ENCODE assay signal across 13 cellular contexts in genomic region chr11:36391062-36391461, GRCh38.
DNase-seq lines count a peak whose midpoint lies in the region; ATAC-seq and TF ChIP-seq lines count a peak whose summit lies in the region.
"Had no signal": no experiment of that assay in that cellular context is flagged by ENCODE, and none has a peak within 500 bp of the region (broad histone marks: within the 10 kb centered on the region; RNA-seq: fewer than 3 reads in every experiment).

No MANE protein-coding gene starts in this region.

- peak overlapping the region; percentile 24 for H3K27ac Mint-ChIP-seq in activated B cell treated with CpG ODN at 0.5 μM for 24 hours
- H3K27ac Mint-ChIP-seq in H9: no peak overlapping the region
- H3K27ac Mint-ChIP-seq: activated naive CD4-positive, alpha-beta T cell treated with anti-CD3 and anti-CD28 coated beads, Interleukin-2, amount 10 ng/mL, durations not matched to agents 7 days and 5 days had no signal

- H2BK12ac ChIP-seq in H9 (ENCODE audit: insufficient read length, low read depth, low read length): no peak overlapping the region

- H2BK20ac ChIP-seq in H9 (ENCODE audit: low read depth, low read length, poor library complexity, severe bottlenecking): no peak overlapping the region

- H3K4me3 Mint-ChIP-seq in activated B cell treated with CpG ODN at 0.5 μM for 24 hours (no peak overlapping the region), H9 (no peak overlapping the region)
- H3K4me3 Mint-ChIP-seq: activated naive CD4-positive, alpha-beta T cell treated with anti-CD3 and anti-CD28 coated beads, Interleukin-2, amount 10 ng/mL, durations not matched to agents 7 days and 5 days had no signal

- H4K91ac ChIP-seq in H9 (ENCODE audit: insufficient read length, low read depth, low read length): no peak overlapping the region

- no peaks in the 10 kb centered on the region for H3K36me3 Mint-ChIP-seq in activated B cell treated with CpG ODN at 0.5 μM for 24 hours (ENCODE audit: low read depth)
- H3K36me3 Mint-ChIP-seq in H9 (ENCODE audit: insufficient read depth in 1 of 3, low read depth in 3 of 3): no peaks in the 10 kb centered on the region
- H3K36me3 Mint-ChIP-seq: activated naive CD4-positive, alpha-beta T cell treated with anti-CD3 and anti-CD28 coated beads, Interleukin-2, amount 10 ng/mL, durations not matched to agents 7 days and 5 days had no signal

- no peak overlapping the region for H3K9ac ChIP-seq in BLaER1
- no peak overlapping the region for H3K9ac ChIP-seq in H9 (ENCODE audit: extremely low read depth, insufficient read length, low read length)

- POLR2A ChIA-PET in activated B cell treated with CpG ODN at 0.5 μM for 24 hours (lab: Charles Lee): no interaction called here

- 16 to 24% methylated on average over 2 of the region's 2 CpGs for WGBS in lung, 2 donors
- no CpG with 5 or more reads among the region's 2 CpGs for WGBS in H9 (ENCODE audit: extremely low coverage, insufficient read length, low lambda C conversion rate)

- H3K27ac ChIP-seq in BLaER1: no peak overlapping the region
- H3K27ac ChIP-seq in lung (ENCODE audit: low read depth in 1 of 2, low read length in 1 of 2): no peak overlapping the region
- no peak overlapping the region for H3K27ac ChIP-seq in H9 (ENCODE audit: insufficient read length, low read depth, low read length)

- H4K20me1 ChIP-seq in BLaER1: no peaks in the 10 kb centered on the region
- H4K20me1 ChIP-seq in H9 (ENCODE audit: control insufficient read depth, insufficient read depth, insufficient read length): no peaks in the 10 kb centered on the region

- in situ Hi-C loops in GM13977 (cut with MboI; ENCODE audit: low pct_unique_long_range_greater_than_20kb, low sequenced_read_pairs, unreplicated experiment): no loop called here

- no peaks in the 10 kb centered on the region for H3K27me3 ChIP-seq in BLaER1
- peaks cover 5% of the 10 kb centered on the region for H3K27me3 ChIP-seq in lung (ENCODE audit: control insufficient read depth, insufficient read depth)
- H3K27me3 ChIP-seq in H9 (ENCODE audit: insufficient read depth, low read length): no peaks in the 10 kb centered on the region

- H3K4me3 ChIP-seq in BLaER1: no peak overlapping the region
- H3K4me3 ChIP-seq in lung: no peak overlapping the region

- H3K9me3 Mint-ChIP-seq in activated B cell treated with CpG ODN at 0.5 μM for 24 hours (peaks cover 4% of the 10 kb centered on the region), H9 (no peaks in the 10 kb centered on the region)
- H3K9me3 Mint-ChIP-seq: activated naive CD4-positive, alpha-beta T cell treated with anti-CD3 and anti-CD28 coated beads, Interleukin-2, amount 10 ng/mL, durations not matched to agents 7 days and 5 days had no signal

- no peak overlapping the region for H3K14ac ChIP-seq in H9 (ENCODE audit: insufficient read depth, low read length)

- intact Hi-C loops in activated B cell treated with CpG ODN at 0.5 μM for 24 hours (cut with micrococcal nuclease): no loop called here

- H3T11ph ChIP-seq in H9 (ENCODE audit: low read length): no peak overlapping the region

- H3K18ac ChIP-seq in H9 (ENCODE audit: insufficient read length, low read depth, low read length): no peak overlapping the region

- no peak overlapping the region for H4K8ac ChIP-seq in H9 (replicated peaks; ENCODE audit: insufficient read length, low read depth, low read length)

- H2BK15ac ChIP-seq in H9 (ENCODE audit: low read depth, low read length): no peak overlapping the region

- H3K79me2 ChIP-seq in H9 (ENCODE audit: insufficient read depth, low read length): no peaks in the 10 kb centered on the region

- H3K4me1 Mint-ChIP-seq in activated B cell treated with CpG ODN at 0.5 μM for 24 hours (peaks cover 38% of the 10 kb centered on the region), H9 (no peaks in the 10 kb centered on the region; a peak in 1 of 4 replicates)

- H2AFZ ChIP-seq in H9 (ENCODE audit: low read length): no peak overlapping the region

- ATAC-seq in HG03159 (IDR thresholded peaks at IDR 0.05; ENCODE audit: unreplicated experiment): peak; percentile 52
- peak; percentile 88 for ATAC-seq in activated B cell treated with CpG ODN at 0.5 μM for 24 hours (ENCODE audit: low read depth)
- ATAC-seq in lung (ENCODE audit: insufficient read depth, low FRiP score): peak; percentile 38
- ATAC-seq: HCT116 had no signal

- DNase-seq in activated B cell treated with CpG ODN at 0.5 μM for 24 hours: no peak
- no peak for DNase-seq in lung (ENCODE audit: low spot score)
- DNase-seq in OCI-M2 (lab: John Stamatoyannopoulos, UW; ENCODE audit: unreplicated experiment): no peak
- no peak for DNase-seq in stimulated activated naive CD4-positive, alpha-beta T cell (lab: John Stamatoyannopoulos, UW)
- no peak for DNase-seq in GM13977 (ENCODE audit: low spot score)
- DNase-seq in H9: no peak
- DNase-seq: activated naive CD4-positive, alpha-beta T cell treated with anti-CD3 and anti-CD28 coated beads, Interleukin-2, amount 10 ng/mL, durations not matched to agents 7 days and 5 days; COR-L47; effector CD4-positive, alpha-beta T cell; NCI-H2107 had no signal

- H3K56ac ChIP-seq in H9 (ENCODE audit: insufficient read length, low read depth, low read length): no peak overlapping the region

- no peak overlapping the region for H3K4ac ChIP-seq in H9 (ENCODE audit: low read depth, low read length)

- no peaks in the 10 kb centered on the region for H3K79me1 ChIP-seq in H9 (ENCODE audit: insufficient read depth, low read depth, low read length, poor library complexity, severe bottlenecking)

- H3K23ac ChIP-seq in H9 (ENCODE audit: insufficient read length, low read depth, low read length): no peak overlapping the region

- H3K4me1 ChIP-seq in BLaER1: peaks cover 23% of the 10 kb centered on the region
- H3K4me1 ChIP-seq in lung (ENCODE audit: control insufficient read depth in 2 of 2, insufficient read depth in 2 of 2, low read length in 2 of 2): no peaks in the 10 kb centered on the region
- no peaks in the 10 kb centered on the region for H3K4me1 ChIP-seq in H9 (ENCODE audit: insufficient read depth, low read length)

- H3K27me3 Mint-ChIP-seq in activated B cell treated with CpG ODN at 0.5 μM for 24 hours: no peaks in the 10 kb centered on the region
- no peaks in the 10 kb centered on the region for H3K27me3 Mint-ChIP-seq in H9 (ENCODE audit: low read depth)

- H2BK120ac ChIP-seq in H9 (ENCODE audit: low read depth, low read length, poor library complexity, severe bottlenecking): no peak overlapping the region

- H3K36me3 ChIP-seq in BLaER1 (peaks cover 28% of the 10 kb centered on the region), lung (ENCODE audit: control insufficient read depth in 2 of 2, insufficient read depth in 2 of 2, low read length in 2 of 2) (peaks cover 0 to 3% of the 10 kb centered on the region in 2 donors)

- H2AK5ac ChIP-seq in H9 (ENCODE audit: insufficient read length, low read length): no peak overlapping the region

- no peak overlapping the region for H2BK5ac ChIP-seq in H9 (ENCODE audit: insufficient read length, low read length)

- no peaks in the 10 kb centered on the region for H3K23me2 ChIP-seq in H9 (ENCODE audit: insufficient read length, low read depth, low read length, poor library complexity, severe bottlenecking)

- TF ChIP-seq CTCF in activated B cell treated with CpG ODN at 0.5 μM for 24 hours (IDR thresholded peaks at IDR 0.05) (no peak), lung (IDR thresholded peaks at IDR 0.05; ENCODE audit: control extremely low read depth, extremely low read depth) (no peak), GM13977 (IDR thresholded peaks at IDR 0.05; ENCODE audit: extremely low read depth, insufficient read depth, missing control alignments) (no peak), H9 (conservative IDR thresholded peaks at IDR 0.05) (no peak)

- CTCF ChIA-PET in activated B cell treated with CpG ODN at 0.5 μM for 24 hours (lab: Charles Lee): no interaction called here

- H4K5ac ChIP-seq in H9 (ENCODE audit: insufficient read length, low read depth, low read length): no peak overlapping the region

- H3K9me3 ChIP-seq in BLaER1 (no peaks in the 10 kb centered on the region), lung (ENCODE audit: control insufficient read depth in 2 of 2, insufficient read depth in 1 of 2, low read length in 1 of 2) (no peaks in the 10 kb centered on the region), H9 (ENCODE audit: control insufficient read depth, low read depth, low read length) (no peaks in the 10 kb centered on the region)

- peak overlapping the region; percentile 52 for H3K4me2 ChIP-seq in BLaER1
- no peak overlapping the region for H3K4me2 ChIP-seq in H9 (ENCODE audit: insufficient read depth, insufficient read length, low read length)

Comparison
In these comparisons a context has a peak if more than half of its experiments do, and no peak if none do; other contexts are left out.
1. ATAC-seq: peak in every context shown above with its lines; median percentile 88 in activated B cell treated with CpG ODN at 0.5 μM for 24 hours; 52 in HG03159; 38 in lung.